1 cellular context compared by ENCODE assay signal in the genomic region with DNA sequence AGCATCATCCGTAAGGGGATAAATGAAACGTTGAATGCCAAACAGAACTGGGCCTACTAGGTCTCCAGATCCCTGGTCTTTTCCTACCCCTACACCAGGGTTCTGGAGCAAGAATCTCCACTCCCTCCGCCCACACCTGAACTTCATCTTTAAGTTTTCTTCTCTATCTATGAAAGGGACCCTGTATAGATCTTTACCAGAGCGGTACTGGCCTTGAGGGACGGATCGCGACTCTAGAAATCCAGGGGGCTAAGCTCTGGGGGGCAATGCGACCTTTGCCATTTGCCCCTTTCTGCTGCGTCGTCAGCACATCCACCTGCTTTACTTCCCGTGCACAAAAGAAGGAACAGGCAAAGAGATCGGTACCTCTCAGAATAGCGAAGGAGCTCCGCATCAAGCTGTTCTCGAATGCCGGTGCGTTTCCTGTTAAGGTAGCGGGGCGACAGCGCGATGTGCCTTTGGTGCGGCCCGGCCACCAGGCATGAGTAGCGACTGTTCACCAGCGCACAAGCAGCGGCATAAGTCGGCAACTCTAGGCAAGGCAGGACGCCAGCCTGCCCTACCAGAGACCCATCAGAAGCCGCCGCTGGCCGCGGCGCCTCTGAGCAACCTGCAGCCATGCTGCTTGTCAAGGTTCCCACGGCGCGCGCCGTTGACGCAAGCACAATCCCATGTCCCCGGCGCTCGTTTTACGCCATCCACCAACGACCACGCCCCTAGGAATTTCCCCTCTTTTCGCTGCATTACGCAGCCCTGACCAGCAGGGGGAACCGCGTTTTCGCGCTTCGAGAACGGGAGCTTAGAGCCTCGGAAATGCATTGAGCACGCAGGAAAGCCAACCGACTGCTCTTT.
TF ChIP-seq lines count a peak whose summit lies in the region.

POLR1F (minus strand) TSS at position 641 of the 852 bp plus-strand sequence; CDS start at position 620, 21 bp downstream.

TF ChIP-seq in HepG2, 621 proteins besides CTCF, POLR2A, EP300 and RAD21 (continued from another document):
- TF ChIP-seq BCLAF1 (IDR thresholded peaks at IDR 0.05), result no peak
- peak; percentile 93 for TF ChIP-seq ARID4A (CRISPR knock-in tag; IDR thresholded peaks at IDR 0.05; ENCODE audit: borderline replicate concordance)
- no peak for TF ChIP-seq ZNF460 (CRISPR knock-in tag; IDR thresholded peaks at IDR 0.05; ENCODE audit: borderline replicate concordance)
- TF ChIP-seq ZSCAN25 (CRISPR knock-in tag; IDR thresholded peaks at IDR 0.05), result peak; percentile 69; the same call in 1 of the 2 replicates
- peak; percentile 36; the same call in 1 of the 2 replicates for TF ChIP-seq ZNF777 (CRISPR knock-in tag; IDR thresholded peaks at IDR 0.05)
- TF ChIP-seq NCOR1 (IDR thresholded peaks at IDR 0.05; ENCODE audit: borderline replicate concordance, low read length), result no peak
- peak; percentile 76 for TF ChIP-seq SP5 (CRISPR knock-in tag; IDR thresholded peaks at IDR 0.05; ENCODE audit: borderline replicate concordance, low read depth)
- TF ChIP-seq, protein P1, sequence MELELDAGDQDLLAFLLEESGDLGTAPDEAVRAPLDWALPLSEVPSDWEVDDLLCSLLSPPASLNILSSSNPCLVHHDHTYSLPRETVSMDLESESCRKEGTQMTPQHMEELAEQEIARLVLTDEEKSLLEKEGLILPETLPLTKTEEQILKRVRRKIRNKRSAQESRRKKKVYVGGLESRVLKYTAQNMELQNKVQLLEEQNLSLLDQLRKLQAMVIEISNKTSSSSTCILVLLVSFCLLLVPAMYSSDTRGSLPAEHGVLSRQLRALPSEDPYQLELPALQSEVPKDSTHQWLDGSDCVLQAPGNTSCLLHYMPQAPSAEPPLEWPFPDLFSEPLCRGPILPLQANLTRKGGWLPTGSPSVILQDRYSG (CRISPR knock-in tag; IDR thresholded peaks at IDR 0.05), result no peak
- no peak for TF ChIP-seq ZBTB43 (CRISPR knock-in tag; conservative IDR thresholded peaks at IDR 0.05)
- peak; percentile 72 for TF ChIP-seq ELF1 (CRISPR knock-in tag; IDR thresholded peaks at IDR 0.05)
- TF ChIP-seq ZNF747 (CRISPR knock-in tag; IDR thresholded peaks at IDR 0.05; ENCODE audit: borderline replicate concordance), result peak; percentile 77
- TF ChIP-seq ZBTB46 (CRISPR knock-in tag; IDR thresholded peaks at IDR 0.05; ENCODE audit: borderline replicate concordance), result no peak
- peak; percentile 88 for TF ChIP-seq ASH2L (IDR thresholded peaks at IDR 0.05; ENCODE audit: insufficient read length, low read depth, low read length)
- TF ChIP-seq IRF2 (CRISPR knock-in tag; IDR thresholded peaks at IDR 0.05), result peak; percentile 91
- no peak for TF ChIP-seq SRSF9 (IDR thresholded peaks at IDR 0.05; ENCODE audit: borderline replicate concordance, insufficient read depth, low read depth, low read length, poor library complexity, severe bottlenecking)
- no peak for TF ChIP-seq ZNF251 (CRISPR knock-in tag; IDR thresholded peaks at IDR 0.05)
- no peak for TF ChIP-seq NR2F2 (IDR thresholded peaks at IDR 0.05; ENCODE audit: borderline replicate concordance, low read depth)
- TF ChIP-seq ZNF18 (CRISPR knock-in tag; IDR thresholded peaks at IDR 0.05; ENCODE audit: insufficient replicate concordance), result no peak
- no peak for TF ChIP-seq AKNA (CRISPR knock-in tag; IDR thresholded peaks at IDR 0.05; ENCODE audit: borderline replicate concordance)
- no peak for TF ChIP-seq GABPA (IDR thresholded peaks at IDR 0.05; ENCODE audit: low read depth, low read length)
- TF ChIP-seq GABPA (CRISPR knock-in tag; IDR thresholded peaks at IDR 0.05; ENCODE audit: low read depth), result peak; percentile 70
- TF ChIP-seq GTF3A (CRISPR knock-in tag; conservative IDR thresholded peaks at IDR 0.05), result no peak
- TF ChIP-seq NR2F6 (IDR thresholded peaks at IDR 0.05), result no peak
- peak; percentile 57 for TF ChIP-seq NR2F6 (CRISPR knock-in tag; IDR thresholded peaks at IDR 0.05)
- TF ChIP-seq ZNF256 (CRISPR knock-in tag; conservative IDR thresholded peaks at IDR 0.05), result no peak
- no peak; the same call in 1 of the 2 replicates for TF ChIP-seq ZNF235 (CRISPR knock-in tag; IDR thresholded peaks at IDR 0.05; ENCODE audit: borderline replicate concordance)
- TF ChIP-seq TIGD3 (CRISPR knock-in tag; IDR thresholded peaks at IDR 0.05; ENCODE audit: borderline replicate concordance), result no peak
- TF ChIP-seq CHD4 (IDR thresholded peaks at IDR 0.05; ENCODE audit: borderline replicate concordance, low read length), result no peak
